Comparison of ENCODE assay signal across 20 cellular contexts in the genomic region with DNA sequence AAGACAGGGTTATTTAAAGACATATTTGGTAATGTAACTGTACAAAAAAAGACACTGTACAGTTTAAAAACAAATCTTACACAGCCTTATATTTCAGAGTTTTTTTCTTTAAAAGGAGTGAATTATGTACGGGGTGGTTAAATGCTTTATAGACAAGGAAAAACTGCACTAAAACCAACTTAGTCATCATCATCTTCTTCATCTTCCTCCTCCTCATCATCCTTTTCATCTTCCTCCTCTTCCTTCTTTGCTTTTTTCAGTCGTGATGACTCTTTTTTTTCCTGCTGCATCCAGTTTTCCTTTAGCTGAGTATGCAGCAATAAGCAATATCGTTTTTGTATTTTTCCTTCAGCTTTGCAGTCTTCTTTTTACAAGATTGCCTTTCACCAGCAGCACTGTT.
"Had no signal": no experiment of that assay in that cellular context is flagged by ENCODE, and none has a peak within 500 bp of the region (broad histone marks: within the 10 kb centered on the region; RNA-seq: fewer than 3 reads in every experiment).

No MANE protein-coding gene starts in this region.

- H3K36me3 ChIP-seq: tibial nerve had no signal

- H3K9me3 ChIP-seq: psoas muscle, tibial nerve had no signal

- H3K27ac ChIP-seq: psoas muscle, tibial nerve had no signal

- DNase-seq: activated B cell treated with CpG ODN at 0.5 μM for 24 hours; activated CD4-positive, alpha-beta T cell treated with anti-CD3 and anti-CD28 coated beads, Interleukin-2, amount 10 ng/mL, durations not matched to agents 24 days and 14 days; activated CD8-positive, alpha-beta T cell treated with anti-CD3 and anti-CD28 coated beads for 36 hours; activated naive CD4-positive, alpha-beta T cell treated with Interleukin-2 at 50 U/mL for 16 hours; activated naive CD8-positive, alpha-beta T cell treated with anti-CD3 and anti-CD28 coated beads, Interleukin-2, amount 10 ng/mL, durations not matched to agents 7 days and 5 days; activated T-cell treated with anti-CD3 and anti-CD28 coated beads, Interleukin-2, amount 50 U/mL, for 1 hour; anterior cingulate cortex; caudate nucleus; head of caudate nucleus; midbrain; psoas muscle; right cardiac atrium; stimulated activated CD4-positive, alpha-beta T cell treated with anti-CD3 and anti-CD28 coated beads, Interleukin-15, amount 100 ng/mL, for 24 hours; stimulated activated CD4-positive, alpha-beta T cell treated with anti-CD3 and anti-CD28 coated beads, Interleukin-2, amount 100 ng/mL, for 48 hours had no signal

- H3K4me3 ChIP-seq: lung, psoas muscle had no signal

- H3K9me3 Mint-ChIP-seq: activated B cell treated with CpG ODN at 0.5 μM for 24 hours; activated CD4-positive, alpha-beta T cell treated with anti-CD3 and anti-CD28 coated beads, Interleukin-2, amount 10 ng/mL, durations not matched to agents 24 days and 14 days; activated CD8-positive, alpha-beta T cell treated with anti-CD3 and anti-CD28 coated beads for 36 hours; activated naive CD8-positive, alpha-beta T cell treated with anti-CD3 and anti-CD28 coated beads, Interleukin-2, amount 10 ng/mL, durations not matched to agents 7 days and 5 days; activated T-helper 17 cell treated with anti-CD3 and anti-CD28 coated beads, Interleukin-2, amount 50 U/mL, for 72 hours; brain; neural crest cell; stimulated activated naive CD8-positive, alpha-beta T cell treated with anti-CD3 and anti-CD28 coated beads, Interleukin-15, Interleukin-2, amounts not matched to agents 100 ng/mL and 50 ng/mL, for 24 hours had no signal

- H3K36me3 Mint-ChIP-seq: activated naive CD8-positive, alpha-beta T cell treated with anti-CD3 and anti-CD28 coated beads, Interleukin-2, amount 10 ng/mL, durations not matched to agents 7 days and 5 days; brain had no signal

- H3K27ac Mint-ChIP-seq: activated B cell treated with CpG ODN at 0.5 μM for 24 hours; activated CD4-positive, alpha-beta T cell treated with anti-CD3 and anti-CD28 coated beads, Interleukin-2, amount 10 ng/mL, durations not matched to agents 24 days and 14 days; activated CD8-positive, alpha-beta T cell treated with anti-CD3 and anti-CD28 coated beads for 36 hours; activated naive CD8-positive, alpha-beta T cell treated with anti-CD3 and anti-CD28 coated beads, Interleukin-2, amount 10 ng/mL, durations not matched to agents 7 days and 5 days; activated T-helper 17 cell treated with anti-CD3 and anti-CD28 coated beads, Interleukin-2, amount 50 U/mL, for 72 hours; brain; stimulated activated naive CD8-positive, alpha-beta T cell treated with anti-CD3 and anti-CD28 coated beads, Interleukin-15, Interleukin-2, amounts not matched to agents 100 ng/mL and 50 ng/mL, for 24 hours had no signal

- ATAC-seq: activated CD8-positive, alpha-beta T cell treated with anti-CD3 and anti-CD28 coated beads for 36 hours; activated T-helper 17 cell treated with anti-CD3 and anti-CD28 coated beads, Interleukin-2, amount 50 U/mL, for 72 hours; psoas muscle; right cardiac atrium had no signal

- H3K27me3 ChIP-seq: tibial nerve had no signal

- H3K4me1 Mint-ChIP-seq: activated B cell treated with CpG ODN at 0.5 μM for 24 hours; activated CD4-positive, alpha-beta T cell treated with anti-CD3 and anti-CD28 coated beads, Interleukin-2, amount 10 ng/mL, durations not matched to agents 24 days and 14 days; activated T-helper 17 cell treated with anti-CD3 and anti-CD28 coated beads, Interleukin-2, amount 50 U/mL, for 72 hours; brain; neural crest cell had no signal

- H3K4me1 ChIP-seq: psoas muscle had no signal

- H3K4me3 Mint-ChIP-seq: activated B cell treated with CpG ODN at 0.5 μM for 24 hours; activated CD4-positive, alpha-beta T cell treated with anti-CD3 and anti-CD28 coated beads, Interleukin-2, amount 10 ng/mL, durations not matched to agents 24 days and 14 days; activated CD8-positive, alpha-beta T cell treated with anti-CD3 and anti-CD28 coated beads for 36 hours; activated naive CD8-positive, alpha-beta T cell treated with anti-CD3 and anti-CD28 coated beads, Interleukin-2, amount 10 ng/mL, durations not matched to agents 7 days and 5 days; activated T-helper 17 cell treated with anti-CD3 and anti-CD28 coated beads, Interleukin-2, amount 50 U/mL, for 72 hours; brain; neural crest cell; stimulated activated naive CD8-positive, alpha-beta T cell treated with anti-CD3 and anti-CD28 coated beads, Interleukin-15, Interleukin-2, amounts not matched to agents 100 ng/mL and 50 ng/mL, for 24 hours had no signal
